ENCODE assay signal across 11 cellular contexts in genomic region chr12:75628916-75629315, GRCh38.
"Had no signal": no experiment of that assay in that cellular context is flagged by ENCODE, and none has a peak within 500 bp of the region (broad histone marks: within the 10 kb centered on the region; RNA-seq: fewer than 3 reads in every experiment).

No MANE protein-coding gene starts in this region.

- H3K9me3 ChIP-seq: sigmoid colon, upper lobe of left lung had no signal

- H3K4me1 ChIP-seq: sigmoid colon, upper lobe of left lung had no signal

- H3K4me3 Mint-ChIP-seq: activated B cell treated with CpG ODN at 0.5 μM for 24 hours; activated CD4-positive, alpha-beta T cell treated with anti-CD3 and anti-CD28 coated beads, Interleukin-2, amount 10 ng/mL, durations not matched to agents 7 days and 5 days; effector memory CD8-positive, alpha-beta T cell; T-helper 17 cell had no signal

- H3K27me3 Mint-ChIP-seq: activated B cell treated with CpG ODN at 0.5 μM for 24 hours; effector memory CD8-positive, alpha-beta T cell; T-helper 17 cell had no signal

- H3K36me3 ChIP-seq: sigmoid colon, upper lobe of left lung had no signal

- H3K4me1 Mint-ChIP-seq: activated B cell treated with CpG ODN at 0.5 μM for 24 hours; activated CD4-positive, alpha-beta T cell treated with anti-CD3 and anti-CD28 coated beads, Interleukin-2, amount 10 ng/mL, durations not matched to agents 7 days and 5 days; T-helper 17 cell had no signal

- DNase-seq: activated B cell treated with CpG ODN at 0.5 μM for 24 hours; activated CD4-positive, alpha-beta T cell treated with anti-CD3 and anti-CD28 coated beads, Interleukin-2, amount 10 ng/mL, durations not matched to agents 7 days and 5 days; activated naive CD4-positive, alpha-beta T cell treated with anti-CD3 and anti-CD28 coated beads, Interleukin-2, amount 50 U/mL, for 16 hours; effector memory CD8-positive, alpha-beta T cell; sigmoid colon; stimulated activated CD4-positive, alpha-beta T cell treated with anti-CD3 and anti-CD28 coated beads, Interleukin-2, amount 100 ng/mL, for 48 hours; stimulated activated CD8-positive, alpha-beta memory T cell treated with anti-CD3 and anti-CD28 coated beads, Interleukin-4, amount 100 ng/mL, for 48 hours; stimulated activated naive CD8-positive, alpha-beta T cell treated with anti-CD3 and anti-CD28 coated beads, Interleukin-15, Interleukin-2, amounts not matched to agents 100 U/mL and 50 U/mL, for 24 hours; T-helper 17 cell; upper lobe of left lung had no signal

- ATAC-seq: effector memory CD8-positive, alpha-beta T cell; stimulated activated naive CD8-positive, alpha-beta T cell treated with anti-CD3 and anti-CD28 coated beads, Interleukin-15, Interleukin-2, amounts not matched to agents 100 U/mL and 50 U/mL, for 24 hours; T-helper 17 cell had no signal

- H3K27ac ChIP-seq: epithelial cell of prostate, sigmoid colon, upper lobe of left lung had no signal

- H3K4me3 ChIP-seq: sigmoid colon, upper lobe of left lung had no signal

- H3K9me3 Mint-ChIP-seq: activated CD4-positive, alpha-beta T cell treated with anti-CD3 and anti-CD28 coated beads, Interleukin-2, amount 10 ng/mL, durations not matched to agents 7 days and 5 days; effector memory CD8-positive, alpha-beta T cell had no signal

- H3K27me3 ChIP-seq: sigmoid colon, upper lobe of left lung had no signal

- H3K27ac Mint-ChIP-seq: activated B cell treated with CpG ODN at 0.5 μM for 24 hours; activated CD4-positive, alpha-beta T cell treated with anti-CD3 and anti-CD28 coated beads, Interleukin-2, amount 10 ng/mL, durations not matched to agents 7 days and 5 days; effector memory CD8-positive, alpha-beta T cell; T-helper 17 cell had no signal
